Comparison of ENCODE assay signal across 7 cellular contexts in the genomic region with DNA sequence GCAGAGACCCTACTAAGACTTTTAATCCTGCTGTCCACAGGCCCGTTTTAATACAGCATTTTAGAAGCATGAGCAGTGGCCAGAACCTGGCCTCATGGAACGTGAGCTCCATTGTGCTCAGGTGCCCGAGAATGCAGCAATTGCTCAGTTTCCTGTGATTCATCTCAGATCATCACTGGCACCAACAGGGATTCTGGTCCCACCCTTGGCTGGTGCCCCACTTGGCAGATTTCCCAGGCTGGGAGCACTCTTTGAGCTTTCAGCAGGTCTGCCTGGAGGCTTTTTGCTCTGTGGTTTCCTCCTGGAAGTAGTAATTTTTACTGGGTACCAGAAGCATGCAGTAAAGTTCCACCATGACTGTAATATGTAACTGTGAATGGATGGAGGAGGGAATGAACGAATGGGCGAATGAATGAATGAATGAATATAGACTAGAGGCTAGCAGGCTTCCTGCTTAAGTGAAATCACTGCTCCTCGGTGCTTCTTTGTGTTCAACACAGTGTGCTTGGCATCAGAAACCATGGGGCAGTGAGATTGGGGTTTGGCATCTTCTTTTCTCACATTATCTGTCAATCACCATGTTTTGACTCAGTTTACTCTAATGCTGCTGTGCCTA.
DNase-seq lines count a peak whose midpoint lies in the region; ATAC-seq and TF ChIP-seq lines count a peak whose summit lies in the region.

No MANE protein-coding gene starts in this region.

- H3K36me3 Mint-ChIP-seq in endothelial cell (ENCODE audit: low read depth, unreplicated experiment) = no peaks in the 10 kb centered on the region
- no peaks in the 10 kb centered on the region for H3K36me3 Mint-ChIP-seq in effector memory CD8-positive, alpha-beta T cell (ENCODE audit: insufficient read depth)

- H3K4me3 Mint-ChIP-seq in endothelial cell (ENCODE audit: unreplicated experiment) = no peak overlapping the region
- no peak overlapping the region for H3K4me3 Mint-ChIP-seq in effector memory CD8-positive, alpha-beta T cell

- no peaks in the 10 kb centered on the region for H3K9me3 Mint-ChIP-seq in endothelial cell (ENCODE audit: unreplicated experiment)
- H3K9me3 Mint-ChIP-seq in effector memory CD8-positive, alpha-beta T cell = no peaks in the 10 kb centered on the region

- peak overlapping the region; percentile 50 for H3K27ac Mint-ChIP-seq in endothelial cell (ENCODE audit: unreplicated experiment)
- H3K27ac Mint-ChIP-seq in effector memory CD8-positive, alpha-beta T cell = no peak overlapping the region

- ATAC-seq in omental fat pad (ENCODE audit: low FRiP score) (peak; percentile 85), GM19395 (IDR thresholded peaks at IDR 0.05; ENCODE audit: unreplicated experiment) (no peak)
- ATAC-seq in effector memory CD8-positive, alpha-beta T cell (replicated peaks) = no peak

- DNase-seq in GM04504 (ENCODE audit: low read depth) = peak; percentile 91
- peak; percentile 82 to 93 for DNase-seq in NCI-H446 (lab: John Stamatoyannopoulos, UW)
- no peak for DNase-seq in endothelial cell (ENCODE audit: low spot score)
- DNase-seq in omental fat pad (ENCODE audit: low spot score) = peak; percentile 43
- no peak for DNase-seq in effector memory CD8-positive, alpha-beta T cell
- no peak for DNase-seq in CD1c-positive myeloid dendritic cell (ENCODE audit: extremely low spot score)

- TF ChIP-seq CTCF in endothelial cell (IDR thresholded peaks at IDR 0.05; ENCODE audit: unreplicated experiment) (no peak), omental fat pad (IDR thresholded peaks at IDR 0.05) (no peak)

- H3K4me1 Mint-ChIP-seq in endothelial cell (ENCODE audit: unreplicated experiment) = peaks cover 30% of the 10 kb centered on the region
- peaks cover 12 to 16% of the 10 kb centered on the region in 2 donors for H3K4me1 Mint-ChIP-seq in effector memory CD8-positive, alpha-beta T cell (ENCODE audit: low read depth in 2 of 2)

- H3K27me3 Mint-ChIP-seq in endothelial cell (ENCODE audit: unreplicated experiment) = no peaks in the 10 kb centered on the region
- H3K27me3 Mint-ChIP-seq in effector memory CD8-positive, alpha-beta T cell = no peaks in the 10 kb centered on the region

Comparison
In these comparisons a context has a peak if more than half of its experiments do, and no peak if none do; other contexts are left out.
1. DNase-seq: peak in GM04504 (single experiment), NCI-H446 (2 of 2) and omental fat pad (single experiment); none in endothelial cell (single experiment), effector memory CD8-positive, alpha-beta T cell (0 of 3) and CD1c-positive myeloid dendritic cell (single experiment).